Comparison of ENCODE assay signal across 8 cellular contexts in genomic region chr20:49713779-49714712, GRCh38. TPM values are rescaled to one million over a fixed set of nuclear protein-coding genes. Genes with fewer than 3 reads are reported as not detected.
DNase-seq lines count a peak whose midpoint lies in the region; ATAC-seq and TF ChIP-seq lines count a peak whose summit lies in the region.

A gene with protein sequence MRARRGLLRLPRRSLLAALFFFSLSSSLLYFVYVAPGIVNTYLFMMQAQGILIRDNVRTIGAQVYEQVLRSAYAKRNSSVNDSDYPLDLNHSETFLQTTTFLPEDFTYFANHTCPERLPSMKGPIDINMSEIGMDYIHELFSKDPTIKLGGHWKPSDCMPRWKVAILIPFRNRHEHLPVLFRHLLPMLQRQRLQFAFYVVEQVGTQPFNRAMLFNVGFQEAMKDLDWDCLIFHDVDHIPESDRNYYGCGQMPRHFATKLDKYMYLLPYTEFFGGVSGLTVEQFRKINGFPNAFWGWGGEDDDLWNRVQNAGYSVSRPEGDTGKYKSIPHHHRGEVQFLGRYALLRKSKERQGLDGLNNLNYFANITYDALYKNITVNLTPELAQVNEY (minus strand): TSS chr20:49713878. CDS start chr20:49713690, 188 bp downstream.

- 6% methylated on average over 66 of the region's 66 CpGs for WGBS in liver

- H3K4me3 ChIP-seq in AG09309 (ENCODE audit: control insufficient read depth, low read depth, low read length) (peak within 1 kb of the TSS; percentile 84), duodenal mucosa (ENCODE audit: low read depth in 1 of 2, low read length in 2 of 2) (peak within 1 kb of the TSS; percentile 89 to 90), liver (ENCODE audit: low read depth in 1 of 3, low read length in 3 of 3) (peak within 1 kb of the TSS; percentile 76 to 92 (median 87))

- H3K9me3 ChIP-seq in duodenal mucosa (ENCODE audit: control insufficient read depth in 1 of 2, low read length in 2 of 2) (no peaks in the 10 kb centered on the region), liver (ENCODE audit: control insufficient read depth in 4 of 4, low read length in 3 of 4) (no peaks in the 10 kb centered on the region)

- ATAC-seq in GM18909 (IDR thresholded peaks at IDR 0.05; ENCODE audit: poor library complexity, unreplicated experiment), result peak; percentile 81
- peak; percentile 66 for ATAC-seq in HG03196 (IDR thresholded peaks at IDR 0.05; ENCODE audit: unreplicated experiment)

- no peak for TF ChIP-seq CTCF in AG09309 (IDR thresholded peaks at IDR 0.05; ENCODE audit: control insufficient read depth, insufficient read depth, low read depth, low read length, missing control alignments)
- TF ChIP-seq CTCF in liver (IDR thresholded peaks at IDR 0.05; ENCODE audit: low read depth, low read length, missing input control), result no peak

- H3K4me1 ChIP-seq in duodenal mucosa (ENCODE audit: control insufficient read depth in 1 of 2, insufficient read depth in 2 of 2, low read length in 2 of 2) (peaks cover 28 to 29% of the 10 kb centered on the region in 2 donors), liver (ENCODE audit: control insufficient read depth in 4 of 4, insufficient read depth in 4 of 4, low read length in 3 of 4) (peaks cover 2 to 29% (median 21%) of the 10 kb centered on the region in 4 donors)

- H3K36me3 ChIP-seq in duodenal mucosa (ENCODE audit: control insufficient read depth in 1 of 2, insufficient read depth in 2 of 2, low read length in 2 of 2), result no peaks in the 10 kb centered on the region
- no peaks in the 10 kb centered on the region for H3K36me3 ChIP-seq in liver (ENCODE audit: control insufficient read depth in 4 of 4, insufficient read depth in 3 of 4, low read depth in 1 of 4, low read length in 3 of 4)

- H3K9ac ChIP-seq in duodenal mucosa (ENCODE audit: low read depth in 1 of 2, low read length in 2 of 2) (peak within 1 kb of the TSS; percentile 77 to 90), liver (ENCODE audit: low read depth in 1 of 2, low read length in 2 of 2) (peak within 1 kb of the TSS; percentile 58 to 97)

- H3K27me3 ChIP-seq in duodenal mucosa (ENCODE audit: control insufficient read depth in 1 of 2, insufficient read depth in 2 of 2, low read length in 2 of 2), result no peaks in the 10 kb centered on the region
- H3K27me3 ChIP-seq in liver (ENCODE audit: control insufficient read depth in 4 of 4, insufficient read depth in 4 of 4, low read length in 3 of 4), result no peaks in the 10 kb centered on the region

- H3K27ac ChIP-seq in duodenal mucosa (ENCODE audit: low read depth, low read length), result peak within 1 kb of the TSS; percentile 82
- H3K27ac ChIP-seq in liver (ENCODE audit: low read depth in 1 of 2, low read length in 2 of 2), result peak within 1 kb of the TSS; percentile 87 to 91

- DNase-seq in AG09309 (ENCODE audit: low read depth) (no peak), NCI-H748 treated with DMSO at 0.1 percent for 48 hours (lab: John Stamatoyannopoulos, UW) (peak; percentile 37)
- DNase-seq in activated CD4-positive, alpha-beta T cell treated with anti-CD3 and anti-CD28 coated beads, Interleukin-2, amount 50 U/mL, for 48 hours, result peak; percentile 68
- peak; percentile 72 for DNase-seq in stimulated activated CD4-positive, alpha-beta T cell treated with anti-CD3 and anti-CD28 coated beads, Interleukin-4, amount 100 ng/mL, for 1 hour

- TF ChIP-seq RAD21 in liver (IDR thresholded peaks at IDR 0.05), result peak in 1 of 2 donors; percentile 44

TF ChIP-seq in liver, 16 proteins besides CTCF, POLR2A, EP300 and RAD21:
- TF ChIP-seq FOXA1 (IDR thresholded peaks at IDR 0.05), result no peak
- no peak for TF ChIP-seq TAF1 (conservative IDR thresholded peaks at IDR 0.05)
- TF ChIP-seq, protein P1, sequence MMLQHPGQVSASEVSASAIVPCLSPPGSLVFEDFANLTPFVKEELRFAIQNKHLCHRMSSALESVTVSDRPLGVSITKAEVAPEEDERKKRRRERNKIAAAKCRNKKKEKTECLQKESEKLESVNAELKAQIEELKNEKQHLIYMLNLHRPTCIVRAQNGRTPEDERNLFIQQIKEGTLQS (IDR thresholded peaks at IDR 0.05), result no peak
- TF ChIP-seq YY1 (IDR thresholded peaks at IDR 0.05), result peak; percentile 49
TF ChIP-seq in liver: peak in this region for 1.

RNA-seq across cellular contexts. Expression of the gene that starts here (rescaled TPM):
- total RNA-seq in liver, result 10 to 100 TPM; 14.1 to 28.2 TPM
- polyA plus RNA-seq in liver, result 10 to 100 TPM in 1 of 2 donors, 1 to 10 TPM in 1; 2.0 to 14.8 TPM
